In genomic region chr19:47315125-47315821, GRCh38 we compare ENCODE assay signal across 1 cellular context.
TF ChIP-seq lines count a peak whose summit lies in the region.

No MANE protein-coding gene starts in this region.

TF ChIP-seq in K562, 482 proteins besides CTCF, POLR2A, EP300 and RAD21 (continued from another document and continues in another):
- no peak for TF ChIP-seq MXD1 (CRISPR knock-in tag; IDR thresholded peaks at IDR 0.05; ENCODE audit: borderline replicate concordance, poor library complexity, severe bottlenecking)
- no peak for TF ChIP-seq TAF15 (IDR thresholded peaks at IDR 0.05; ENCODE audit: low read depth, low read length)
- no peak for TF ChIP-seq PREB (CRISPR knock-in tag; IDR thresholded peaks at IDR 0.05)
- TF ChIP-seq KAT2B (IDR thresholded peaks at IDR 0.05; ENCODE audit: low read depth, low read length) = no peak
- TF ChIP-seq GTF2E2 (tag; IDR thresholded peaks at IDR 0.05) = peak; percentile 60; the same call in 1 of the 2 replicates
- peak; percentile 51; the same call in 1 of the 2 replicates for TF ChIP-seq USF2 (CRISPR knock-in tag; IDR thresholded peaks at IDR 0.05)
- TF ChIP-seq TFAP4 (CRISPR knock-in tag; IDR thresholded peaks at IDR 0.05; ENCODE audit: borderline replicate concordance) = peak; percentile 99
- no peak for TF ChIP-seq XRCC5 (IDR thresholded peaks at IDR 0.05; ENCODE audit: low read depth, low read length)
- no peak for TF ChIP-seq U2AF1 (optimal IDR thresholded peaks at IDR 0.05; ENCODE audit: low read depth, low read length)
- TF ChIP-seq ZBTB7A (IDR thresholded peaks at IDR 0.05; ENCODE audit: borderline replicate concordance, control insufficient read depth, low read depth, low read length) = no peak
- TF ChIP-seq ESRRA (IDR thresholded peaks at IDR 0.05; ENCODE audit: borderline replicate concordance, low read depth) = peak; percentile 47; the same call in 1 of the 2 replicates
- TF ChIP-seq CTBP1 (IDR thresholded peaks at IDR 0.05; ENCODE audit: borderline replicate concordance) = peak; percentile 39; the same call in 1 of the 2 replicates
- no peak for TF ChIP-seq DNMT1 (IDR thresholded peaks at IDR 0.05)
- TF ChIP-seq FOXP4 (CRISPR knock-in tag; IDR thresholded peaks at IDR 0.05; ENCODE audit: borderline replicate concordance) = no peak
- TF ChIP-seq STAT6 (CRISPR knock-in tag; IDR thresholded peaks at IDR 0.05) = no peak
- no peak for TF ChIP-seq CHD4 (IDR thresholded peaks at IDR 0.05; ENCODE audit: insufficient read depth, insufficient replicate concordance, low read depth, low read length, poor library complexity, severe bottlenecking)
- no peak for TF ChIP-seq SRSF3 (IDR thresholded peaks at IDR 0.05; ENCODE audit: insufficient read depth, low read length)
- no peak for TF ChIP-seq ZNF282 (CRISPR knock-in tag; IDR thresholded peaks at IDR 0.05)
- TF ChIP-seq SIN3A (IDR thresholded peaks at IDR 0.05; ENCODE audit: borderline replicate concordance in 2 of 2, control insufficient read depth in 1 of 2, low read depth in 2 of 2, low read length in 2 of 2) = peak in 1 of 2 experiments; percentile 65; a peak in 1 of 4 replicates
- TF ChIP-seq ZNF133 (CRISPR knock-in tag; IDR thresholded peaks at IDR 0.05) = no peak
- peak; percentile 86 for TF ChIP-seq ARID1B (IDR thresholded peaks at IDR 0.05)
- TF ChIP-seq KDM5B (IDR thresholded peaks at IDR 0.05; ENCODE audit: insufficient replicate concordance, low read depth, low read length) = no peak
- TF ChIP-seq E2F4 (CRISPR knock-in tag; IDR thresholded peaks at IDR 0.05; ENCODE audit: low read depth) = no peak
- peak; percentile 6; the same call in 1 of the 2 replicates for TF ChIP-seq ZNF584 (CRISPR knock-in tag; IDR thresholded peaks at IDR 0.05; ENCODE audit: low read depth)
- TF ChIP-seq CREM (IDR thresholded peaks at IDR 0.05; ENCODE audit: low read depth) = peak; percentile 92
- TF ChIP-seq TAF1 (IDR thresholded peaks at IDR 0.05; ENCODE audit: control insufficient read depth, extremely low read depth, insufficient read depth, low read length, severe bottlenecking) = no peak
- TF ChIP-seq ZHX1 (conservative IDR thresholded peaks at IDR 0.05; ENCODE audit: low read length) = no peak
- TF ChIP-seq ZNF586 (CRISPR knock-in tag; conservative IDR thresholded peaks at IDR 0.05) = peak; percentile 86
- TF ChIP-seq ATF1 (CRISPR knock-in tag; IDR thresholded peaks at IDR 0.05) = no peak
- peak; percentile 94 for TF ChIP-seq ATF1 (tag; IDR thresholded peaks at IDR 0.05)
- no peak for TF ChIP-seq TGIF2 (CRISPR knock-in tag; IDR thresholded peaks at IDR 0.05)
- TF ChIP-seq ZNF512 (tag; IDR thresholded peaks at IDR 0.05) = no peak
- no peak for TF ChIP-seq ZKSCAN3 (CRISPR knock-in tag; IDR thresholded peaks at IDR 0.05)
- no peak for TF ChIP-seq ZBTB1 (CRISPR knock-in tag; IDR thresholded peaks at IDR 0.05; ENCODE audit: borderline replicate concordance, low read depth)
- peak in 1 of 2 experiments; percentile 67; a peak in 1 of 4 replicates for TF ChIP-seq TBL1XR1 (IDR thresholded peaks at IDR 0.05; ENCODE audit: low read length in 2 of 2)
- no peak for TF ChIP-seq ZNF124 (CRISPR knock-in tag; IDR thresholded peaks at IDR 0.05)
- no peak for TF ChIP-seq LARP7 (IDR thresholded peaks at IDR 0.05)
- TF ChIP-seq TRIM28 (IDR thresholded peaks at IDR 0.05) = peak; percentile 84
- TF ChIP-seq ZNF280A (IDR thresholded peaks at IDR 0.05; ENCODE audit: low read depth, partially characterized antibody) = no peak
- TF ChIP-seq ASH1L (IDR thresholded peaks at IDR 0.05; ENCODE audit: borderline replicate concordance, low read depth, partially characterized antibody) = no peak
- TF ChIP-seq DEAF1 (CRISPR knock-in tag; IDR thresholded peaks at IDR 0.05) = no peak
- TF ChIP-seq ZNF699 (CRISPR knock-in tag; IDR thresholded peaks at IDR 0.05; ENCODE audit: insufficient replicate concordance) = no peak
- no peak for TF ChIP-seq ZKSCAN8 (CRISPR knock-in tag; IDR thresholded peaks at IDR 0.05)
- no peak; a peak in 1 of 4 replicates for TF ChIP-seq MLLT1 (IDR thresholded peaks at IDR 0.05)
- TF ChIP-seq HMGN3 (IDR thresholded peaks at IDR 0.05; ENCODE audit: borderline replicate concordance, extremely low read depth, insufficient read length, low read depth, low read length) = no peak
